In genomic region chr9:25396828-25397227, GRCh38 we compare ENCODE assay signal across 1 cellular context.
TF ChIP-seq lines count a peak whose summit lies in the region.

No MANE protein-coding gene starts in this region.

TF ChIP-seq in H1, 55 proteins besides CTCF, POLR2A, EP300 and RAD21:
- no peak for TF ChIP-seq TCF12 (IDR thresholded peaks at IDR 0.05; ENCODE audit: low read depth, low read length)
- no peak for TF ChIP-seq FOSL1 (IDR thresholded peaks at IDR 0.05; ENCODE audit: insufficient read depth, low read depth, low read length)
- TF ChIP-seq CBX5 (IDR thresholded peaks at IDR 0.05; ENCODE audit: low read depth, low read length) = no peak
- TF ChIP-seq BACH1 (IDR thresholded peaks at IDR 0.05; ENCODE audit: low read length) = no peak
- no peak for TF ChIP-seq MAFK (IDR thresholded peaks at IDR 0.05; ENCODE audit: low read depth, low read length)
- no peak for TF ChIP-seq CEBPB (IDR thresholded peaks at IDR 0.05; ENCODE audit: low read depth, low read length)
- peak; percentile 47 for TF ChIP-seq NANOG (IDR thresholded peaks at IDR 0.05; ENCODE audit: insufficient read depth, low read depth, low read length, poor library complexity, severe bottlenecking)
- TF ChIP-seq ASH2L (IDR thresholded peaks at IDR 0.05; ENCODE audit: low read length) = no peak
- peak; percentile 81; the same call in 1 of the 2 replicates for TF ChIP-seq POU5F1 (IDR thresholded peaks at IDR 0.05; ENCODE audit: low read depth, low read length)
- no peak for TF ChIP-seq EGR1 (IDR thresholded peaks at IDR 0.05; ENCODE audit: borderline replicate concordance, low read depth, low read length)
- TF ChIP-seq TEAD4 (IDR thresholded peaks at IDR 0.05; ENCODE audit: low read depth, low read length) = 0 out of 2 replicates have a peak, but pooled peaks have one; percentile 18
- TF ChIP-seq SIX5 (IDR thresholded peaks at IDR 0.05; ENCODE audit: low read depth, low read length) = no peak
- no peak for TF ChIP-seq TAF7 (optimal IDR thresholded peaks at IDR 0.05; ENCODE audit: borderline replicate concordance, low read depth, low read length)
- no peak for TF ChIP-seq SIRT6 (IDR thresholded peaks at IDR 0.05; ENCODE audit: low read length)
- no peak for TF ChIP-seq SP4 (IDR thresholded peaks at IDR 0.05; ENCODE audit: low read length)
- peak; percentile 72 for TF ChIP-seq CHD7 (IDR thresholded peaks at IDR 0.05; ENCODE audit: insufficient replicate concordance, low read length)
- TF ChIP-seq CBX8 (IDR thresholded peaks at IDR 0.05; ENCODE audit: borderline replicate concordance, low read depth, low read length) = no peak
- no peak for TF ChIP-seq SRF (IDR thresholded peaks at IDR 0.05; ENCODE audit: low read depth, low read length)
